Comparison of ENCODE assay signal across 22 cellular contexts in genomic region chr1:97573560-97573959, GRCh38.
"Had no signal": no experiment of that assay in that cellular context is flagged by ENCODE, and none has a peak within 500 bp of the region (broad histone marks: within the 10 kb centered on the region; RNA-seq: fewer than 3 reads in every experiment).

No MANE protein-coding gene starts in this region.

- H3K4me3 ChIP-seq: adrenal gland, body of pancreas, K562 had no signal

- H3K9me3 ChIP-seq: adrenal gland, body of pancreas had no signal

- ATAC-seq: activated T-cell treated with anti-CD3 and anti-CD28 coated beads, Interleukin-2, amount 50 U/mL, for 72 hours; body of pancreas; K562; T-cell had no signal

- H3K27ac ChIP-seq: adrenal gland, body of pancreas, VCaP had no signal

- H3K27me3 ChIP-seq: adrenal gland, body of pancreas had no signal

- H3K4me1 ChIP-seq: adrenal gland, body of pancreas had no signal

- DNase-seq: activated CD4-positive, alpha-beta memory T cell treated with anti-CD3 and anti-CD28 coated beads, Interleukin-2, amount 10 ng/mL, durations not matched to agents 7 days and 5 days; activated CD4-positive, alpha-beta T cell treated with anti-CD3 and anti-CD28 coated beads, Interleukin-2, amount 10 ng/mL, durations not matched to agents 7 days and 5 days; activated CD4-positive, CD25-positive, alpha-beta regulatory T cell; activated gamma-delta T cell treated with Interleukin-2 at 50 U/mL for 16 hours; activated naive CD4-positive, alpha-beta T cell treated with anti-CD3 and anti-CD28 coated beads, Interleukin-2, amount 10 ng/mL, durations not matched to agents 7 days and 5 days; activated naive CD8-positive, alpha-beta T cell treated with anti-CD3 and anti-CD28 coated beads for 36 hours; activated T-cell treated with anti-CD3 and anti-CD28 coated beads, Interleukin-2, amount 50 U/mL, for 72 hours; adrenal gland; aorta; body of pancreas; Karpas-422; MM.1S; NCI-H1105; NCI-H1436; NCI-H187; NCI-H2081; NCI-H446; NCI-H524; SHP77 treated with DMSO at 0.1 percent for 48 hours; T-cell had no signal
